In genomic region chr2:36459725-36460137, GRCh38 we compare ENCODE assay signal across 9 cellular contexts.
A peak's percentile ranks its signal among the peaks of the same experiment; 100 is the strongest.
DNase-seq lines count a peak whose midpoint lies in the region; ATAC-seq and TF ChIP-seq lines count a peak whose summit lies in the region.
"Had no signal": no experiment of that assay in that cellular context is flagged by ENCODE, and none has a peak within 500 bp of the region (broad histone marks: within the 10 kb centered on the region; RNA-seq: fewer than 3 reads in every experiment).

No MANE protein-coding gene starts in this region.

- TF ChIP-seq CTCF in RWPE2 (IDR thresholded peaks at IDR 0.05; ENCODE audit: poor library complexity, severe bottlenecking) (peak; percentile 78), left ventricle myocardium inferior (IDR thresholded peaks at IDR 0.05; ENCODE audit: borderline replicate concordance) (peak; percentile 61), testis (IDR thresholded peaks at IDR 0.05) (peak in 2 of 3 experiments; percentile 11 to 27)

- CTCF ChIA-PET in activated naive CD4-positive, alpha-beta T cell treated with anti-CD3 and anti-CD28 coated beads for 36 hours (lab: Charles Lee): interaction anchor here (0.7 kb wide), 2 partner anchors 44 to 560 kb away, joined by 3 read pairs; no protein-coding TSS in a partner anchor
- CTCF ChIA-PET in activated CD8-positive, alpha-beta memory T cell treated with anti-CD3 and anti-CD28 coated beads, Interleukin-2, amount 10 ng/mL, durations not matched to agents 7 days and 5 days (lab: Charles Lee): no interaction called here

- no peaks in the 10 kb centered on the region for H3K9me3 ChIP-seq in RWPE2 (ENCODE audit: severe bottlenecking)
- H3K9me3 ChIP-seq in left ventricle myocardium inferior (replicated peaks): no peaks in the 10 kb centered on the region
- H3K9me3 ChIP-seq in testis: no peaks in the 10 kb centered on the region

- WGBS in testis, 2 donors: 43 to 75% methylated on average over 2 of the region's 2 CpGs

- H3K4me1 ChIP-seq in RWPE2 (ENCODE audit: insufficient read depth, poor library complexity, severe bottlenecking) (peaks cover 36% of the 10 kb centered on the region), left ventricle myocardium inferior (peaks cover 70% of the 10 kb centered on the region), testis (peaks cover 15% of the 10 kb centered on the region)

- no peaks in the 10 kb centered on the region for H3K4me1 Mint-ChIP-seq in activated naive CD4-positive, alpha-beta T cell treated with anti-CD3 and anti-CD28 coated beads for 36 hours (ENCODE audit: low read depth)
- peaks cover 2% of the 10 kb centered on the region for H3K4me1 Mint-ChIP-seq in activated CD8-positive, alpha-beta memory T cell treated with anti-CD3 and anti-CD28 coated beads, Interleukin-2, amount 10 ng/mL, durations not matched to agents 7 days and 5 days

- H3K27ac ChIP-seq in RWPE2 (ENCODE audit: poor library complexity, severe bottlenecking): peak overlapping the region; percentile 97
- no peak overlapping the region for H3K27ac ChIP-seq in left ventricle myocardium inferior (replicated peaks)
- H3K27ac ChIP-seq in testis: no peak overlapping the region

- TF ChIP-seq POLR2A in testis (IDR thresholded peaks at IDR 0.05): no peak

- H3K36me3 Mint-ChIP-seq in activated naive CD4-positive, alpha-beta T cell treated with anti-CD3 and anti-CD28 coated beads for 36 hours (ENCODE audit: low read depth): peaks cover 3% of the 10 kb centered on the region
- no peaks in the 10 kb centered on the region for H3K36me3 Mint-ChIP-seq in activated CD8-positive, alpha-beta memory T cell treated with anti-CD3 and anti-CD28 coated beads, Interleukin-2, amount 10 ng/mL, durations not matched to agents 7 days and 5 days
- H3K36me3 Mint-ChIP-seq: CD4-positive, CD25-positive, alpha-beta regulatory T cell had no signal

- H3K4me3 ChIP-seq in RWPE2 (ENCODE audit: severe bottlenecking) (no peak overlapping the region), left ventricle myocardium inferior (no peak overlapping the region), testis (no peak overlapping the region)

- ATAC-seq in RWPE2 (ENCODE audit: low read depth): peak; percentile 81
- no peak for ATAC-seq in activated CD8-positive, alpha-beta memory T cell treated with anti-CD3 and anti-CD28 coated beads, Interleukin-2, amount 10 ng/mL, durations not matched to agents 7 days and 5 days

- peak; percentile 36 to 42 for DNase-seq in SHP77 (lab: John Stamatoyannopoulos, UW)
- no peak for DNase-seq in SHP77 treated with DMSO at 0.1 percent for 48 hours (lab: John Stamatoyannopoulos, UW)
- DNase-seq in RWPE2 (ENCODE audit: low spot score): no peak
- no peak for DNase-seq in left ventricle myocardium inferior
- peak; percentile 37 for DNase-seq in testis
- DNase-seq in activated naive CD4-positive, alpha-beta T cell treated with anti-CD3 and anti-CD28 coated beads for 36 hours: no peak
- no peak for DNase-seq in activated naive CD4-positive, alpha-beta T cell treated with Interleukin-2 at 50 U/mL for 16 hours
- no peak for DNase-seq in activated CD8-positive, alpha-beta memory T cell treated with anti-CD3 and anti-CD28 coated beads, Interleukin-2, amount 10 ng/mL, durations not matched to agents 7 days and 5 days
- DNase-seq: CD4-positive, CD25-positive, alpha-beta regulatory T cell had no signal

- no peak overlapping the region for H3K27ac Mint-ChIP-seq in activated naive CD4-positive, alpha-beta T cell treated with anti-CD3 and anti-CD28 coated beads for 36 hours
- H3K27ac Mint-ChIP-seq in activated CD8-positive, alpha-beta memory T cell treated with anti-CD3 and anti-CD28 coated beads, Interleukin-2, amount 10 ng/mL, durations not matched to agents 7 days and 5 days: no peak overlapping the region
- H3K27ac Mint-ChIP-seq: CD4-positive, CD25-positive, alpha-beta regulatory T cell had no signal

- peaks cover 50% of the 10 kb centered on the region for H3K36me3 ChIP-seq in RWPE2 (ENCODE audit: low read depth)
- H3K36me3 ChIP-seq in left ventricle myocardium inferior: peaks cover 5% of the 10 kb centered on the region
- H3K36me3 ChIP-seq in testis (ENCODE audit: low read depth, missing control alignments): no peaks in the 10 kb centered on the region

- no peaks in the 10 kb centered on the region for H3K27me3 ChIP-seq in RWPE2 (ENCODE audit: insufficient read depth, poor library complexity, severe bottlenecking)
- H3K27me3 ChIP-seq in left ventricle myocardium inferior (ENCODE audit: low read depth): no peaks in the 10 kb centered on the region
- no peaks in the 10 kb centered on the region for H3K27me3 ChIP-seq in testis

- no peaks in the 10 kb centered on the region for H3K9me3 Mint-ChIP-seq in activated naive CD4-positive, alpha-beta T cell treated with anti-CD3 and anti-CD28 coated beads for 36 hours
- H3K9me3 Mint-ChIP-seq in activated CD8-positive, alpha-beta memory T cell treated with anti-CD3 and anti-CD28 coated beads, Interleukin-2, amount 10 ng/mL, durations not matched to agents 7 days and 5 days (ENCODE audit: low read depth): no peaks in the 10 kb centered on the region
- H3K9me3 Mint-ChIP-seq: CD4-positive, CD25-positive, alpha-beta regulatory T cell had no signal

- H3K4me3 Mint-ChIP-seq in activated naive CD4-positive, alpha-beta T cell treated with anti-CD3 and anti-CD28 coated beads for 36 hours: no peak overlapping the region
- no peak overlapping the region for H3K4me3 Mint-ChIP-seq in activated CD8-positive, alpha-beta memory T cell treated with anti-CD3 and anti-CD28 coated beads, Interleukin-2, amount 10 ng/mL, durations not matched to agents 7 days and 5 days
- H3K4me3 Mint-ChIP-seq: CD4-positive, CD25-positive, alpha-beta regulatory T cell had no signal

- no peaks in the 10 kb centered on the region for H3K27me3 Mint-ChIP-seq in activated naive CD4-positive, alpha-beta T cell treated with anti-CD3 and anti-CD28 coated beads for 36 hours (ENCODE audit: low read depth)
- H3K27me3 Mint-ChIP-seq in activated CD8-positive, alpha-beta memory T cell treated with anti-CD3 and anti-CD28 coated beads, Interleukin-2, amount 10 ng/mL, durations not matched to agents 7 days and 5 days: no peaks in the 10 kb centered on the region
- H3K27me3 Mint-ChIP-seq: CD4-positive, CD25-positive, alpha-beta regulatory T cell had no signal

- intact Hi-C loops in left ventricle myocardium inferior (cut with micrococcal nuclease) (no loop called here), testis (cut with DNase I; ENCODE audit: low total_unique reads) (no loop called here)
- intact Hi-C loops in activated naive CD4-positive, alpha-beta T cell treated with anti-CD3 and anti-CD28 coated beads for 36 hours (cut with micrococcal nuclease): loop anchor here (2.0 kb wide), 1 partner anchor 213 kb away; no protein-coding TSS in a partner anchor

Comparison
In these comparisons a context has a peak if more than half of its experiments do, and no peak if none do; other contexts are left out.
1. DNase-seq: peak in SHP77 (2 of 2) and testis (single experiment); none in SHP77 treated with DMSO at 0.1 percent for 48 hours (single experiment), RWPE2 (single experiment), left ventricle myocardium inferior (single experiment), activated naive CD4-positive, alpha-beta T cell treated with anti-CD3 and anti-CD28 coated beads for 36 hours (single experiment), activated naive CD4-positive, alpha-beta T cell treated with Interleukin-2 at 50 U/mL for 16 hours (single experiment) and activated CD8-positive, alpha-beta memory T cell treated with anti-CD3 and anti-CD28 coated beads, Interleukin-2, amount 10 ng/mL, durations not matched to agents 7 days and 5 days (single experiment).
2. CTCF ChIP-seq: peak in every context shown above with its lines; median percentile 78 in RWPE2; 61 in left ventricle myocardium inferior; 19 in testis.